Comparison of ENCODE assay signal across 28 cellular contexts in the genomic region with DNA sequence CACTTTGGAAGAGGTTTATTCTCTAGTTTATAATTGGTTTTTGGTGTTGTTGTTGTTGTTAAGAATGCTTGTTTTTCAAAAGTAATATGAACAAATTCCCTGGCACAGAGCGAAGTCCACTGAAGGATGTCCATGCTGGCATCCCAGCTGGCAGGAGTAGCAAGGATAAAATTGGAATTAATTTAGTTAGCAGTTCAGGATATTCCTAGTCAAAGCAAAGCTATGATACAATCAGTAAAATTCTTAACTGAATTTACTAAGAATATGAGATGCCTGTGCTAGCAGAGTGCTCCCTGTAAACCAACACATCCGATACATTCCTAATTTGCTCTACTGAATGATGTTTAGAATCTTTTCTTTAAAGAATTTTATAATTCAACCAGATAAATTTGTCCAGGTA.
"Had no signal": no experiment of that assay in that cellular context is flagged by ENCODE, and none has a peak within 500 bp of the region (broad histone marks: within the 10 kb centered on the region; RNA-seq: fewer than 3 reads in every experiment).

No MANE protein-coding gene starts in this region.

- H3K9me3 Mint-ChIP-seq: stimulated activated memory B cell treated with anti-CD40 and anti-IgM and Interleukin-4, amounts not matched to agents 10 μg/mL and 1 μg/mL and 100 μg/mL, for 72 hours; type B pancreatic cell had no signal

- H3K9me3 ChIP-seq: stomach, suprapubic skin, testis, thoracic aorta, thyroid gland, tibial artery, tibial nerve, transverse colon, upper lobe of left lung, upper lobe of right lung, uterus, vagina had no signal

- FAIRE-seq: urothelium cell line had no signal

- H3K36me3 ChIP-seq: stomach, suprapubic skin, thoracic aorta, thyroid gland, tibial artery, transverse colon, upper lobe of left lung, upper lobe of right lung, uterus, vagina had no signal

- H3K27ac ChIP-seq: suprapubic skin, testis, thoracic aorta, tibial artery, tibial nerve, upper lobe of left lung, upper lobe of right lung, uterus, vagina had no signal

- H3K27me3 ChIP-seq: stomach, suprapubic skin, testis, thyroid gland, tibial artery, tibial nerve, transverse colon, upper lobe of left lung, upper lobe of right lung, uterus, vagina had no signal

- H3K4me3 Mint-ChIP-seq: stimulated activated memory B cell treated with anti-CD40 and anti-IgM and Interleukin-4, amounts not matched to agents 10 μg/mL and 1 μg/mL and 100 μg/mL, for 72 hours; stimulated activated naive B cell treated with anti-CD40 and anti-IgM and Interleukin-4, amounts not matched to agents 10 μg/mL and 1 μg/mL and 100 μg/mL, for 72 hours; stimulated activated naive CD8-positive, alpha-beta T cell treated with anti-CD3 and anti-CD28 coated beads, Interleukin-15, amount 100 ng/mL, for 72 hours; stimulated activated naive CD8-positive, alpha-beta T cell treated with anti-CD3 and anti-CD28 coated beads, Interleukin-15, Interleukin-2, amounts not matched to agents 100 ng/mL and 50 ng/mL, for 24 hours; type B pancreatic cell had no signal

- ATAC-seq: stimulated activated memory B cell treated with anti-CD40 and anti-IgM and Interleukin-4, amounts not matched to agents 10 μg/mL and 1 μg/mL and 100 μg/mL, for 72 hours; stimulated activated naive B cell treated with anti-CD40 and anti-IgM and Interleukin-4, amounts not matched to agents 10 μg/mL and 1 μg/mL and 100 μg/mL, for 72 hours; stimulated activated naive CD8-positive, alpha-beta T cell treated with anti-CD3 and anti-CD28 coated beads, Interleukin-15, amount 100 ng/mL, for 72 hours; stimulated activated naive CD8-positive, alpha-beta T cell treated with anti-CD3 and anti-CD28 coated beads, Interleukin-15, Interleukin-2, amounts not matched to agents 100 U/mL and 50 U/mL, for 24 hours; upper lobe of right lung had no signal

- H3K27ac Mint-ChIP-seq: stimulated activated memory B cell treated with anti-CD40 and anti-IgM and Interleukin-4, amounts not matched to agents 10 μg/mL and 1 μg/mL and 100 μg/mL, for 72 hours; stimulated activated naive B cell treated with anti-CD40 and anti-IgM and Interleukin-4, amounts not matched to agents 10 μg/mL and 1 μg/mL and 100 μg/mL, for 72 hours; stimulated activated naive CD8-positive, alpha-beta T cell treated with anti-CD3 and anti-CD28 coated beads, Interleukin-15, amount 100 ng/mL, for 72 hours; stimulated activated naive CD8-positive, alpha-beta T cell treated with anti-CD3 and anti-CD28 coated beads, Interleukin-15, Interleukin-2, amounts not matched to agents 100 ng/mL and 50 ng/mL, for 24 hours; type B pancreatic cell had no signal

- DNase-seq: stimulated activated CD4-positive, alpha-beta T cell treated with anti-CD3 and anti-CD28 coated beads, Interleukin-2, amount 100 ng/mL, for 48 hours; stimulated activated CD4-positive, alpha-beta T cell treated with anti-CD3 and anti-CD28 coated beads, Interleukin-4, amount 100 ng/mL, for 1 hour; stimulated activated CD4-positive, alpha-beta T cell treated with anti-CD3 and anti-CD28 coated beads, Interleukin-4, amount 100 ng/mL, for 24 hours; stimulated activated CD4-positive, alpha-beta T cell treated with anti-CD3 and anti-CD28 coated beads, Interleukin-4, amount 100 ng/mL, for 4 hours; stimulated activated CD8-positive, alpha-beta memory T cell treated with anti-CD3 and anti-CD28 coated beads, Interleukin-4, amount 100 ng/mL, for 48 hours; stimulated activated naive B cell treated with anti-CD40 and anti-IgM and Interleukin-4, amounts not matched to agents 10 μg/mL and 1 μg/mL and 100 μg/mL, for 72 hours; stimulated activated naive CD4-positive, alpha-beta T cell; stimulated activated naive CD4-positive, alpha-beta T cell treated with Interleukin-2 at 50 U/mL for 16 hours; stimulated activated naive CD8-positive, alpha-beta T cell treated with anti-CD3 and anti-CD28 coated beads, Interleukin-15, amount 100 ng/mL, for 72 hours; stimulated activated naive CD8-positive, alpha-beta T cell treated with anti-CD3 and anti-CD28 coated beads, Interleukin-15, Interleukin-2, amounts not matched to agents 100 U/mL and 50 U/mL, for 24 hours; stomach; substantia nigra; testis; thyroid gland; tibial artery; transverse colon; trophoblast cell; upper lobe of left lung; upper lobe of right lung; uterus had no signal

- H3K4me3 ChIP-seq: stomach, suprapubic skin, testis, thoracic aorta, thyroid gland, tibial artery, tibial nerve, transverse colon, upper lobe of left lung, upper lobe of right lung, uterus, vagina had no signal

- H3K27me3 Mint-ChIP-seq: stimulated activated memory B cell treated with anti-CD40 and anti-IgM and Interleukin-4, amounts not matched to agents 10 μg/mL and 1 μg/mL and 100 μg/mL, for 72 hours; stimulated activated naive B cell treated with anti-CD40 and anti-IgM and Interleukin-4, amounts not matched to agents 10 μg/mL and 1 μg/mL and 100 μg/mL, for 72 hours; stimulated activated naive CD8-positive, alpha-beta T cell treated with anti-CD3 and anti-CD28 coated beads, Interleukin-15, amount 100 ng/mL, for 72 hours; stimulated activated naive CD8-positive, alpha-beta T cell treated with anti-CD3 and anti-CD28 coated beads, Interleukin-15, Interleukin-2, amounts not matched to agents 100 ng/mL and 50 ng/mL, for 24 hours; type B pancreatic cell had no signal

- H3K4me1 ChIP-seq: testis, transverse colon had no signal
